ENCODE assay signal across 1 cellular context in the genomic region with DNA sequence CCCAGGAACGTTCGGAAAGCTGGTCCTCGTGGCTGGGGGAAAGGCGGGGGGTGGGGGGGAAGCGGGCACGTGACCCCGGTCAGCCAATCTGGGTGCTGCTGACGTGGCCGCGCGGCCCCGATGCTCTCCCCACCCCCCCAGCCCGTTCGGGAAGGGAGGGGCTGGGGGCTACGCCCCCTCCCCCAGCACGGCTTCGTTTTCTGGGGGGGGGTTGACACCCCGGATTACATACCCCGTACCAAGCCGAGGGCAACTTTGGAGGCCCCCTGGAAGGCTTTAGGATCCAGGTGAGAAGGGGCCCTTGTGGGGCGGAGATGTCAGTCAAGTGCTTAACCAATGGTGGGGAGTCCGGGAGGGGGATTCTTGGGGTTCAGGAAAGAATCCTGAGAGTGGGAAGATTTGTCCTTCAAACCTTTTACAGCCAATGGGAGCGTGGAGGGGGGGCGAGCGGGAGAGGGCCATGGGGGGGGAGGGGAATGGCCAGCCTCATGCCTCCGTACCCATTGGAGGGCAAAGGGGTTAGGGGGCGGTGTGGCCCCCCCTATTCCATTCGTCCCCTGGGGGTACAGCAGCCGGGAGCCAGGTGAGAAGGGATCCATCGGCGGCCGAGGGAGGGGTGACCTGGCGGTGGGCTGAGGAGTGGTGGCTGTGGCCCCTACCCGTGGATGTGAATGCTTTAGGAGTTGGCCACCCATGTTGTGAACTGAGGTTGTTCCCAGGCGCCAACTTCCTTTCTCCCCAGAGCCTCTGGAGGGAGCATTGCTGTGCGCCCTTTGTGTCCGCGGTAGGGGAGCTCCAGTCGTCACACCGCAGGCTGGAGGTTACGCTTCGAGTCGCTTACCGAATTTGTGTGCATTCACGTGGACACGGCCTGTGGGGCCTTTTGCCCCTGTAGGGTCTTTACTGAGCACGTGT.
A peak's percentile ranks its signal among the peaks of the same experiment; 100 is the strongest.
TF ChIP-seq lines count a peak whose summit lies in the region.

No MANE protein-coding gene starts in this region.

TF ChIP-seq in HepG2, 621 proteins besides CTCF, POLR2A, EP300 and RAD21 (continued from another document and continues in another):
- TF ChIP-seq YY1 (IDR thresholded peaks at IDR 0.05; ENCODE audit: insufficient read depth, insufficient replicate concordance, low read depth, low read length) (no peak), PHF21A (CRISPR knock-in tag; IDR thresholded peaks at IDR 0.05) (no peak), NKX3-1 (CRISPR knock-in tag; IDR thresholded peaks at IDR 0.05) (no peak; the same call in 1 of the 2 replicates), ZNF251 (CRISPR knock-in tag; IDR thresholded peaks at IDR 0.05) (0 out of 2 replicates have a peak, but pooled peaks have one; percentile 59), ZNF382 (CRISPR knock-in tag; IDR thresholded peaks at IDR 0.05; ENCODE audit: borderline replicate concordance) (no peak), BORCS8-MEF2B (CRISPR knock-in tag; IDR thresholded peaks at IDR 0.05) (peak; percentile 90; the same call in 1 of the 2 replicates), SUZ12 (IDR thresholded peaks at IDR 0.05; ENCODE audit: low read depth, low read length) (no peak), KLF11 (CRISPR knock-in tag; IDR thresholded peaks at IDR 0.05) (no peak), PLRG1 (conservative IDR thresholded peaks at IDR 0.05) (no peak), ELF3 (CRISPR knock-in tag; IDR thresholded peaks at IDR 0.05) (no peak), THAP11 (CRISPR knock-in tag; IDR thresholded peaks at IDR 0.05) (peak; percentile 19; the same call in 1 of the 2 replicates), NAIF1 (CRISPR knock-in tag; IDR thresholded peaks at IDR 0.05; ENCODE audit: borderline replicate concordance) (no peak), FOXK1 (CRISPR knock-in tag; IDR thresholded peaks at IDR 0.05; ENCODE audit: borderline replicate concordance, low read depth) (peak; percentile 63; the same call in 1 of the 2 replicates), SP2 (CRISPR knock-in tag; IDR thresholded peaks at IDR 0.05) (peak; percentile 36), ZFYVE20 (CRISPR knock-in tag; IDR thresholded peaks at IDR 0.05; ENCODE audit: borderline replicate concordance, low read depth) (no peak), DNMT1 (CRISPR knock-in tag; IDR thresholded peaks at IDR 0.05) (peak; percentile 37; the same call in 1 of the 2 replicates), PHF8 (CRISPR knock-in tag; IDR thresholded peaks at IDR 0.05) (peak; percentile 41; the same call in 1 of the 2 replicates), KLF6 (CRISPR knock-in tag; IDR thresholded peaks at IDR 0.05) (0 out of 2 replicates have a peak, but pooled peaks have one; percentile 28), RELA (CRISPR knock-in tag; IDR thresholded peaks at IDR 0.05) (no peak), RBFOX2 (IDR thresholded peaks at IDR 0.05; ENCODE audit: low read depth, low read length) (peak; percentile 73), ZNF335 (CRISPR knock-in tag; IDR thresholded peaks at IDR 0.05) (peak; percentile 24; the same call in 1 of the 2 replicates), ZNF841 (CRISPR knock-in tag; IDR thresholded peaks at IDR 0.05; ENCODE audit: borderline replicate concordance) (0 out of 2 replicates have a peak, but pooled peaks have one; percentile 32), ZNF329 (CRISPR knock-in tag; IDR thresholded peaks at IDR 0.05; ENCODE audit: low read depth) (0 out of 2 replicates have a peak, but pooled peaks have one; percentile 49)
- TF ChIP-seq, protein P1, sequence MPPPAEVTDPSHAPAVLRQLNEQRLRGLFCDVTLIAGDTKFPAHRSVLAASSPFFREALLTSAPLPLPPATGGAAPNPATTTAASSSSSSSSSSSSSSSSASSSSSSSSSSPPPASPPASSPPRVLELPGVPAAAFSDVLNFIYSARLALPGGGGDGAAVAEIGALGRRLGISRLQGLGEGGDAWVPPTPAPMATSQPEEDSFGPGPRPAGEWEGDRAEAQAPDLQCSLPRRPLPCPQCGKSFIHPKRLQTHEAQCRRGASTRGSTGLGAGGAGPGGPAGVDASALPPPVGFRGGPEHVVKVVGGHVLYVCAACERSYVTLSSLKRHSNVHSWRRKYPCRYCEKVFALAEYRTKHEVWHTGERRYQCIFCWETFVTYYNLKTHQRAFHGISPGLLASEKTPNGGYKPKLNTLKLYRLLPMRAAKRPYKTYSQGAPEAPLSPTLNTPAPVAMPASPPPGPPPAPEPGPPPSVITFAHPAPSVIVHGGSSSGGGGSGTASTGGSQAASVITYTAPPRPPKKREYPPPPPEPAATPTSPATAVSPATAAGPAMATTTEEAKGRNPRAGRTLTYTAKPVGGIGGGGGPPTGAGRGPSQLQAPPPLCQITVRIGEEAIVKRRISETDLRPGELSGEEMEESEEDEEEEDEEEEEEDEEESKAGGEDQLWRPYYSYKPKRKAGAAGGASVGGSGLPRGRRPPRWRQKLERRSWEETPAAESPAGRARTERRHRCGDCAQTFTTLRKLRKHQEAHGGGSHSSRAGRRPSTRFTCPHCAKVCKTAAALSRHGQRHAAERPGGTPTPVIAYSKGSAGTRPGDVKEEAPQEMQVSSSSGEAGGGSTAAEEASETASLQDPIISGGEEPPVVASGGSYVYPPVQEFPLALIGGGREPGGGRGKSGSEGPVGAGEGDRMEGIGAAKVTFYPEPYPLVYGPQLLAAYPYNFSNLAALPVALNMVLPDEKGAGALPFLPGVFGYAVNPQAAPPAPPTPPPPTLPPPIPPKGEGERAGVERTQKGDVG (CRISPR knock-in tag; IDR thresholded peaks at IDR 0.05; ENCODE audit: borderline replicate concordance): no peak; the same call in 1 of the 2 replicates
- TF ChIP-seq, protein P2, sequence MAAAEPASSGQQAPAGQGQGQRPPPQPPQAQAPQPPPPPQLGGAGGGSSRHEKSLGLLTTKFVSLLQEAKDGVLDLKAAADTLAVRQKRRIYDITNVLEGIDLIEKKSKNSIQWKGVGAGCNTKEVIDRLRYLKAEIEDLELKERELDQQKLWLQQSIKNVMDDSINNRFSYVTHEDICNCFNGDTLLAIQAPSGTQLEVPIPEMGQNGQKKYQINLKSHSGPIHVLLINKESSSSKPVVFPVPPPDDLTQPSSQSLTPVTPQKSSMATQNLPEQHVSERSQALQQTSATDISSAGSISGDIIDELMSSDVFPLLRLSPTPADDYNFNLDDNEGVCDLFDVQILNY (CRISPR knock-in tag; conservative IDR thresholded peaks at IDR 0.05): no peak
- TF ChIP-seq, protein P3, sequence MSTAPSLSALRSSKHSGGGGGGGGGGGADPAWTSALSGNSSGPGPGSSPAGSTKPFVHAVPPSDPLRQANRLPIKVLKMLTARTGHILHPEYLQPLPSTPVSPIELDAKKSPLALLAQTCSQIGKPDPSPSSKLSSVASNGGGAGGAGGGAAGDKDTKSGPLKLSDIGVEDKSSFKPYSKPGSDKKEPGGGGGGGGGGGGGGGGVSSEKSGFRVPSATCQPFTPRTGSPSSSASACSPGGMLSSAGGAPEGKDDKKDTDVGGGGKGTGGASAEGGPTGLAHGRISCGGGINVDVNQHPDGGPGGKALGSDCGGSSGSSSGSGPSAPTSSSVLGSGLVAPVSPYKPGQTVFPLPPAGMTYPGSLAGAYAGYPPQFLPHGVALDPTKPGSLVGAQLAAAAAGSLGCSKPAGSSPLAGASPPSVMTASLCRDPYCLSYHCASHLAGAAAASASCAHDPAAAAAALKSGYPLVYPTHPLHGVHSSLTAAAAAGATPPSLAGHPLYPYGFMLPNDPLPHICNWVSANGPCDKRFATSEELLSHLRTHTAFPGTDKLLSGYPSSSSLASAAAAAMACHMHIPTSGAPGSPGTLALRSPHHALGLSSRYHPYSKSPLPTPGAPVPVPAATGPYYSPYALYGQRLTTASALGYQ (CRISPR knock-in tag; IDR thresholded peaks at IDR 0.05): peak; percentile 13; the same call in 1 of the 2 replicates
- TF ChIP-seq, protein P4, sequence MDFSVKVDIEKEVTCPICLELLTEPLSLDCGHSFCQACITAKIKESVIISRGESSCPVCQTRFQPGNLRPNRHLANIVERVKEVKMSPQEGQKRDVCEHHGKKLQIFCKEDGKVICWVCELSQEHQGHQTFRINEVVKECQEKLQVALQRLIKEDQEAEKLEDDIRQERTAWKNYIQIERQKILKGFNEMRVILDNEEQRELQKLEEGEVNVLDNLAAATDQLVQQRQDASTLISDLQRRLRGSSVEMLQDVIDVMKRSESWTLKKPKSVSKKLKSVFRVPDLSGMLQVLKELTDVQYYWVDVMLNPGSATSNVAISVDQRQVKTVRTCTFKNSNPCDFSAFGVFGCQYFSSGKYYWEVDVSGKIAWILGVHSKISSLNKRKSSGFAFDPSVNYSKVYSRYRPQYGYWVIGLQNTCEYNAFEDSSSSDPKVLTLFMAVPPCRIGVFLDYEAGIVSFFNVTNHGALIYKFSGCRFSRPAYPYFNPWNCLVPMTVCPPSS (IDR thresholded peaks at IDR 0.05): no peak
- TF ChIP-seq, protein P5, sequence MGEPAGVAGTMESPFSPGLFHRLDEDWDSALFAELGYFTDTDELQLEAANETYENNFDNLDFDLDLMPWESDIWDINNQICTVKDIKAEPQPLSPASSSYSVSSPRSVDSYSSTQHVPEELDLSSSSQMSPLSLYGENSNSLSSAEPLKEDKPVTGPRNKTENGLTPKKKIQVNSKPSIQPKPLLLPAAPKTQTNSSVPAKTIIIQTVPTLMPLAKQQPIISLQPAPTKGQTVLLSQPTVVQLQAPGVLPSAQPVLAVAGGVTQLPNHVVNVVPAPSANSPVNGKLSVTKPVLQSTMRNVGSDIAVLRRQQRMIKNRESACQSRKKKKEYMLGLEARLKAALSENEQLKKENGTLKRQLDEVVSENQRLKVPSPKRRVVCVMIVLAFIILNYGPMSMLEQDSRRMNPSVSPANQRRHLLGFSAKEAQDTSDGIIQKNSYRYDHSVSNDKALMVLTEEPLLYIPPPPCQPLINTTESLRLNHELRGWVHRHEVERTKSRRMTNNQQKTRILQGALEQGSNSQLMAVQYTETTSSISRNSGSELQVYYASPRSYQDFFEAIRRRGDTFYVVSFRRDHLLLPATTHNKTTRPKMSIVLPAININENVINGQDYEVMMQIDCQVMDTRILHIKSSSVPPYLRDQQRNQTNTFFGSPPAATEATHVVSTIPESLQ (CRISPR knock-in tag; conservative IDR thresholded peaks at IDR 0.05): no peak; the same call in 1 of the 2 replicates
- TF ChIP-seq, protein P6, sequence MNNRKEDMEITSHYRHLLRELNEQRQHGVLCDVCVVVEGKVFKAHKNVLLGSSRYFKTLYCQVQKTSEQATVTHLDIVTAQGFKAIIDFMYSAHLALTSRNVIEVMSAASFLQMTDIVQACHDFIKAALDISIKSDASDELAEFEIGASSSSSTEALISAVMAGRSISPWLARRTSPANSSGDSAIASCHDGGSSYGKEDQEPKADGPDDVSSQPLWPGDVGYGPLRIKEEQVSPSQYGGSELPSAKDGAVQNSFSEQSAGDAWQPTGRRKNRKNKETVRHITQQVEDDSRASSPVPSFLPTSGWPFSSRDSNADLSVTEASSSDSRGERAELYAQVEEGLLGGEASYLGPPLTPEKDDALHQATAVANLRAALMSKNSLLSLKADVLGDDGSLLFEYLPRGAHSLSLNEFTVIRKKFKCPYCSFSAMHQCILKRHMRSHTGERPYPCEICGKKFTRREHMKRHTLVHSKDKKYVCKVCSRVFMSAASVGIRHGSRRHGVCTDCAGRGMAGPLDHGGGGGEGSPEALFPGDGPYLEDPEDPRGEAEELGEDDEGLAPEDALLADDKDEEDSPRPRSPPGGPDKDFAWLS (CRISPR knock-in tag; IDR thresholded peaks at IDR 0.05; ENCODE audit: borderline replicate concordance): no peak
- TF ChIP-seq, protein P7, sequence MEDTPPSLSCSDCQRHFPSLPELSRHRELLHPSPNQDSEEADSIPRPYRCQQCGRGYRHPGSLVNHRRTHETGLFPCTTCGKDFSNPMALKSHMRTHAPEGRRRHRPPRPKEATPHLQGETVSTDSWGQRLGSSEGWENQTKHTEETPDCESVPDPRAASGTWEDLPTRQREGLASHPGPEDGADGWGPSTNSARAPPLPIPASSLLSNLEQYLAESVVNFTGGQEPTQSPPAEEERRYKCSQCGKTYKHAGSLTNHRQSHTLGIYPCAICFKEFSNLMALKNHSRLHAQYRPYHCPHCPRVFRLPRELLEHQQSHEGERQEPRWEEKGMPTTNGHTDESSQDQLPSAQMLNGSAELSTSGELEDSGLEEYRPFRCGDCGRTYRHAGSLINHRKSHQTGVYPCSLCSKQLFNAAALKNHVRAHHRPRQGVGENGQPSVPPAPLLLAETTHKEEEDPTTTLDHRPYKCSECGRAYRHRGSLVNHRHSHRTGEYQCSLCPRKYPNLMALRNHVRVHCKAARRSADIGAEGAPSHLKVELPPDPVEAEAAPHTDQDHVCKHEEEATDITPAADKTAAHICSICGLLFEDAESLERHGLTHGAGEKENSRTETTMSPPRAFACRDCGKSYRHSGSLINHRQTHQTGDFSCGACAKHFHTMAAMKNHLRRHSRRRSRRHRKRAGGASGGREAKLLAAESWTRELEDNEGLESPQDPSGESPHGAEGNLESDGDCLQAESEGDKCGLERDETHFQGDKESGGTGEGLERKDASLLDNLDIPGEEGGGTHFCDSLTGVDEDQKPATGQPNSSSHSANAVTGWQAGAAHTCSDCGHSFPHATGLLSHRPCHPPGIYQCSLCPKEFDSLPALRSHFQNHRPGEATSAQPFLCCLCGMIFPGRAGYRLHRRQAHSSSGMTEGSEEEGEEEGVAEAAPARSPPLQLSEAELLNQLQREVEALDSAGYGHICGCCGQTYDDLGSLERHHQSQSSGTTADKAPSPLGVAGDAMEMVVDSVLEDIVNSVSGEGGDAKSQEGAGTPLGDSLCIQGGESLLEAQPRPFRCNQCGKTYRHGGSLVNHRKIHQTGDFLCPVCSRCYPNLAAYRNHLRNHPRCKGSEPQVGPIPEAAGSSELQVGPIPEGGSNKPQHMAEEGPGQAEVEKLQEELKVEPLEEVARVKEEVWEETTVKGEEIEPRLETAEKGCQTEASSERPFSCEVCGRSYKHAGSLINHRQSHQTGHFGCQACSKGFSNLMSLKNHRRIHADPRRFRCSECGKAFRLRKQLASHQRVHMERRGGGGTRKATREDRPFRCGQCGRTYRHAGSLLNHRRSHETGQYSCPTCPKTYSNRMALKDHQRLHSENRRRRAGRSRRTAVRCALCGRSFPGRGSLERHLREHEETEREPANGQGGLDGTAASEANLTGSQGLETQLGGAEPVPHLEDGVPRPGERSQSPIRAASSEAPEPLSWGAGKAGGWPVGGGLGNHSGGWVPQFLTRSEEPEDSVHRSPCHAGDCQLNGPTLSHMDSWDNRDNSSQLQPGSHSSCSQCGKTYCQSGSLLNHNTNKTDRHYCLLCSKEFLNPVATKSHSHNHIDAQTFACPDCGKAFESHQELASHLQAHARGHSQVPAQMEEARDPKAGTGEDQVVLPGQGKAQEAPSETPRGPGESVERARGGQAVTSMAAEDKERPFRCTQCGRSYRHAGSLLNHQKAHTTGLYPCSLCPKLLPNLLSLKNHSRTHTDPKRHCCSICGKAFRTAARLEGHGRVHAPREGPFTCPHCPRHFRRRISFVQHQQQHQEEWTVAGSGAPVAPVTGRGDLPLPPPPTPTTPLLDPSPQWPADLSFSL (CRISPR knock-in tag; IDR thresholded peaks at IDR 0.05): no peak
- TF ChIP-seq, protein P8, sequence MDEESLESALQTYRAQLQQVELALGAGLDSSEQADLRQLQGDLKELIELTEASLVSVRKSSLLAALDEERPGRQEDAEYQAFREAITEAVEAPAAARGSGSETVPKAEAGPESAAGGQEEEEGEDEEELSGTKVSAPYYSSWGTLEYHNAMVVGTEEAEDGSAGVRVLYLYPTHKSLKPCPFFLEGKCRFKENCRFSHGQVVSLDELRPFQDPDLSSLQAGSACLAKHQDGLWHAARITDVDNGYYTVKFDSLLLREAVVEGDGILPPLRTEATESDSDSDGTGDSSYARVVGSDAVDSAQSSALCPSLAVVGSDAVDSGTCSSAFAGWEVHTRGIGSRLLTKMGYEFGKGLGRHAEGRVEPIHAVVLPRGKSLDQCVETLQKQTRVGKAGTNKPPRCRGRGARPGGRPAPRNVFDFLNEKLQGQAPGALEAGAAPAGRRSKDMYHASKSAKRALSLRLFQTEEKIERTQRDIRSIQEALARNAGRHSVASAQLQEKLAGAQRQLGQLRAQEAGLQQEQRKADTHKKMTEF (CRISPR knock-in tag; IDR thresholded peaks at IDR 0.05): no peak; the same call in 1 of the 2 replicates
